In the genomic region with DNA sequence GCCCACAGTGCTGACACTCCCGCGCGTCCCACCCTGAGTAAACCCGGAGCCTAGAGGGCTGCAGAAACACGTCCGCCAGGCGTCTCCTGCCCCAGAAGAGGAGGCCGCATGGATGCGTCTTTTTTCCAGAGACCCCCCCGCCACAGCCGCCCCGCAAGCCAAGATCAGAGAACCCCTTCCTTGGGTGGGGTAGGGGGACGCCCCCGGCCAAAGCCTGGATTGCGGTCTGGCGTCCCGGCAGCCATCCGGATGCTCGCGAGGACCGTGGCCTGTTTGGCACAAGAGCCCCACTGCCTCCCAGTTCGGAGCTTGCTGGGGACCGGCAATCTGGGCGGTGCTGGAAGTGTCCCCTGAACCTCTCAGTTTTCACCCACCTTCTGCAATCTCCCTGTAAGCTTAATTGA, we compare ENCODE assay signal across 9 cellular contexts. TPM values are rescaled to one million over a fixed set of nuclear protein-coding genes. Genes with fewer than 3 reads are reported as not detected.
DNase-seq lines count a peak whose midpoint lies in the region; TF ChIP-seq lines count a peak whose summit lies in the region.
"Had no signal": no experiment of that assay in that cellular context is flagged by ENCODE, and none has a peak within 500 bp of the region (broad histone marks: within the 10 kb centered on the region; RNA-seq: fewer than 3 reads in every experiment).

No MANE protein-coding gene starts in this region.

- no peaks in the 10 kb centered on the region for H3K36me3 Mint-ChIP-seq in T-helper 2 cell treated with Interferon-gamma antibody and Interleukin-4, amounts not matched to agents 5 μg/mL and 100 μg/mL, for 36 hours (ENCODE audit: low read depth)

- TF ChIP-seq CTCF in epithelial cell of esophagus (IDR thresholded peaks at IDR 0.05; ENCODE audit: insufficient read depth, low read depth, low read length, missing control alignments) = no peak
- no peak for TF ChIP-seq CTCF in tibial nerve (IDR thresholded peaks at IDR 0.05)

- H3K27me3 ChIP-seq in tibial nerve = peaks cover 0 to 22% of the 10 kb centered on the region in 2 donors

- H3K4me1 ChIP-seq in mesodermal cell (ENCODE audit: control insufficient read depth, insufficient read depth, low read length, poor library complexity, severe bottlenecking) (peaks cover 3% of the 10 kb centered on the region), tibial nerve (peaks cover 0 to 38% (median 0%) of the 10 kb centered on the region in 4 donors)

- peak overlapping the region; percentile 22 for H3K4me3 ChIP-seq in epithelial cell of esophagus (ENCODE audit: low read length)
- H3K4me3 ChIP-seq in mesodermal cell (ENCODE audit: extremely low read depth, insufficient read depth, low read length, poor library complexity, severe bottlenecking) = peak overlapping the region; percentile 47
- H3K4me3 ChIP-seq in tibial nerve = peak overlapping the region; percentile 38 to 64 (median 42)

- H3K9me3 ChIP-seq in mesodermal cell (ENCODE audit: control insufficient read depth, low read length) = no peaks in the 10 kb centered on the region
- H3K9me3 ChIP-seq in tibial nerve = no peaks in the 10 kb centered on the region

- peaks cover 4% of the 10 kb centered on the region for H3K4me1 Mint-ChIP-seq in T-helper 2 cell treated with Interferon-gamma antibody and Interleukin-4, amounts not matched to agents 5 μg/mL and 100 μg/mL, for 36 hours (ENCODE audit: low read depth)

- H3K27ac ChIP-seq in mesodermal cell (ENCODE audit: low read depth, low read length, severe bottlenecking) = no peak overlapping the region
- peak overlapping the region in 1 of 4 donors; percentile 65 for H3K27ac ChIP-seq in tibial nerve

- no peaks in the 10 kb centered on the region for H3K9me3 Mint-ChIP-seq in T-helper 2 cell treated with Interferon-gamma antibody and Interleukin-4, amounts not matched to agents 5 μg/mL and 100 μg/mL, for 36 hours

- H3K27ac Mint-ChIP-seq in T-helper 2 cell treated with Interferon-gamma antibody and Interleukin-4, amounts not matched to agents 5 μg/mL and 100 μg/mL, for 36 hours = no peak overlapping the region

- no peak for TF ChIP-seq POLR2A in tibial nerve (IDR thresholded peaks at IDR 0.05)

- no peak for DNase-seq in T-helper 2 cell treated with Interferon-gamma antibody and Interleukin-4, amounts not matched to agents 5 μg/mL and 100 μg/mL, for 36 hours (ENCODE audit: low spot score)
- no peak for DNase-seq in T-helper 2 cell
- DNase-seq in epithelial cell of esophagus (ENCODE audit: low read depth) = no peak
- DNase-seq in tibial nerve (ENCODE audit: low spot score in 2 of 2) = no peak
- DNase-seq in mesenteric fat pad (ENCODE audit: low spot score) = no peak
- no peak for DNase-seq in stimulated activated naive CD4-positive, alpha-beta T cell (lab: John Stamatoyannopoulos, UW)
- DNase-seq in NCI-H345 (lab: John Stamatoyannopoulos, UW) = no peak
- DNase-seq: 8988T had no signal

- TF ChIP-seq EP300 in tibial nerve (IDR thresholded peaks at IDR 0.05) = no peak

- WGBS in mesodermal cell (ENCODE audit: insufficient coverage in 2 of 2), 2 experiments = 30 to 38% methylated on average over 7 to 16 of the region's 24 CpGs
- WGBS in tibial nerve, 2 donors = 38% methylated on average over 24 of the region's 24 CpGs

- no peaks in the 10 kb centered on the region for H3K36me3 ChIP-seq in mesodermal cell (ENCODE audit: control insufficient read depth, insufficient read depth, low read length)
- no peaks in the 10 kb centered on the region for H3K36me3 ChIP-seq in tibial nerve

- peak overlapping the region; percentile 53 for H3K4me3 Mint-ChIP-seq in T-helper 2 cell treated with Interferon-gamma antibody and Interleukin-4, amounts not matched to agents 5 μg/mL and 100 μg/mL, for 36 hours

- peaks cover 68% of the 10 kb centered on the region for H3K27me3 Mint-ChIP-seq in T-helper 2 cell treated with Interferon-gamma antibody and Interleukin-4, amounts not matched to agents 5 μg/mL and 100 μg/mL, for 36 hours (ENCODE audit: low read depth)

RNA-seq across cellular contexts. Expression of gene FAM162B, which starts 1.0 kb away (rescaled TPM):
- polyA plus RNA-seq in mesodermal cell (2013, experiment 1 of 2) = 3.7 TPM
- 4.4 TPM for polyA plus RNA-seq in mesodermal cell (2013, experiment 2 of 2)
- total RNA-seq in tibial nerve (10 to 100 TPM in 3 of 4 donors, 1 to 10 TPM in 1; 6.7 to 26.7 (median 14.3) TPM), mesenteric fat pad (5.1 TPM)
